ENCODE assay signal across 8 cellular contexts in the genomic region with DNA sequence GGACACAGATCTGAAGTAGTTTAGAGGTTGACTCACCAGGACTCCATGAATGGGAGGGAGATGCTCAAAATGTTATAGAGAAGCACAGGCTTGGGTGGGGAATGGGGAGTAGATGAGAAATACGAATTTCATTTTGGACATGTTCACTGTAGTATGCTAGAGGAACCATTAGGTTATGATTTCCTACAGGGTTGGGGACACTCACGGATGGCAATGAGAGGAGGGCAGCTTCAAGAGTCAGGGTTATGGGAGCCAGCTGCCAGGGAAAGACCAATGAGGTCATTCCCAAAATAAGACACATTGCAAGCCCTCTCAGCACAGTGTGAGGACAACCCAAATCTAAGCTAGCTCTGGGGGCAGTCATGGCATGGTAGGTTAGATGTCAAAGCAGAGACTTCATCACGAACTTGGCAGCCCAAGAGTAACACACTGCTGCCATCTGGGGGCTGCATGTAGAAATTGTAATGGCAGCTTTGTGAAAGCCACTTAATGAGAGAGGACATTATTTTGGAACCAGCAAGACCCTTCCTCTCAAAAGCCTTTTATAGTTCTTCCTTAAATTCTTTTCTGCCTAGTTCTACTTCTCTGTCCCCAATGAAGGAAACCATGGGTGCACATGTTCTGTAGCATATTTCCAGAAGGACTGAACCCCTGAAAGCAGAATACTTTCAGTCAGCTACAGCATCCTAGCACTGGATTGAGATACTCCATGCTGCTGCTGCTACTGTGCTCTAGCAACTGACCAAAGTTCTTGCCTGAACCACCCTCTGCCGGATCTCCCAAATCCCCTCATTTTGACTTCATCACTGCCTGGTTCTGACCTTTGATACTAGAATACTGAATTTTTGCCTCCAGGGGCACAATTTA. TPM values are rescaled to one million over a fixed set of nuclear protein-coding genes. Genes with fewer than 3 reads are reported as not detected.
DNase-seq lines count a peak whose midpoint lies in the region; ATAC-seq and TF ChIP-seq lines count a peak whose summit lies in the region.

No MANE protein-coding gene starts in this region.

- BruUV-seq in HCT116 (replicated peaks; lab: Mats Ljungman, UMichigan): no TSS peak

- H3K4me1 ChIP-seq in HCT116 (ENCODE audit: control insufficient read depth in 1 of 2, insufficient read depth in 2 of 2, low read length in 2 of 2) (no peaks in the 10 kb centered on the region), gastroesophageal sphincter (peaks cover 0 to 12% (median 0%) of the 10 kb centered on the region in 3 donors)

- CTCF ChIA-PET in HCT116 (lab: Charles Lee): interaction anchor here (0.8 to 2.6 kb wide), 7 partner anchors 43 to 205 kb away, joined by 3 to 28 read pairs (median 4); no protein-coding TSS in a partner anchor

- peaks cover 21% of the 10 kb centered on the region for H3K9me3 Mint-ChIP-seq in progenitor cell of endocrine pancreas (ENCODE audit: low read depth)

- TF ChIP-seq CTCF in HCT116 (IDR thresholded peaks at IDR 0.05 in 2 of 3, conservative IDR thresholded peaks at IDR 0.05 in 1 of 3; ENCODE audit: borderline replicate concordance in 1 of 3, insufficient read depth in 1 of 3, low read depth in 2 of 3, low read length in 2 of 3): peak; percentile 54 to 73 (median 57)
- TF ChIP-seq CTCF in gastroesophageal sphincter (IDR thresholded peaks at IDR 0.05): peak; percentile 38 to 75 (median 58)
- peak; percentile 69 for TF ChIP-seq CTCF in progenitor cell of endocrine pancreas (IDR thresholded peaks at IDR 0.05; ENCODE audit: unreplicated experiment)

- no peak for TF ChIP-seq POLR2A in HCT116 (IDR thresholded peaks at IDR 0.05; ENCODE audit: borderline replicate concordance, extremely low read depth, insufficient read depth, insufficient read length)
- TF ChIP-seq POLR2A in gastroesophageal sphincter (IDR thresholded peaks at IDR 0.05): no peak

- no peak overlapping the region for H3K4me3 ChIP-seq in HCT116 (replicated peaks in 1 of 2; ENCODE audit: low read depth in 1 of 2, low read length in 2 of 2)
- H3K4me3 ChIP-seq in gastroesophageal sphincter: no peak overlapping the region

- no peak overlapping the region for H3K9ac ChIP-seq in HCT116 (ENCODE audit: low read length)

- no peak for TF ChIP-seq EP300 in gastroesophageal sphincter (IDR thresholded peaks at IDR 0.05)

- peak; percentile 18 for DNase-seq in Caki2 (ENCODE audit: low read depth)
- peak; percentile 15 for DNase-seq in HCT116 (ENCODE audit: low read depth, low spot score)
- peak; percentile 53 to 71 for DNase-seq in NCI-H526 (lab: John Stamatoyannopoulos, UW)
- DNase-seq in activated CD8-positive, alpha-beta memory T cell treated with anti-CD3 and anti-CD28 coated beads, Interleukin-2, amount 50 U/mL, for 48 hours: peak; percentile 51
- DNase-seq in progenitor cell of endocrine pancreas (ENCODE audit: low spot score, unreplicated experiment): no peak
- no peak for DNase-seq in central memory CD4-positive, alpha-beta T cell

- RAD21 ChIA-PET in HCT116 (lab: Charles Lee; ENCODE audit: low non-redundant PET in 1 of 2, low total read pairs in 2 of 2, uncharacterized antibody in 2 of 2, unreplicated experiment in 2 of 2): interaction anchor here (0.6 to 1.3 kb wide), 5 partner anchors 163 to 312 kb away, joined by 3 to 7 read pairs (median 3); a partner anchor contains a TSS

- ATAC-seq in HCT116 (peak; percentile 72), gastroesophageal sphincter (peak; percentile 65), GM19395 (IDR thresholded peaks at IDR 0.05; ENCODE audit: unreplicated experiment) (no peak)

- H3K4me1 Mint-ChIP-seq in progenitor cell of endocrine pancreas (ENCODE audit: low read depth): no peaks in the 10 kb centered on the region

- H4K20me1 ChIP-seq in HCT116 (ENCODE audit: insufficient read depth): no peaks in the 10 kb centered on the region

- H3K27me3 ChIP-seq in HCT116 (ENCODE audit: insufficient read depth, low read length): no peaks in the 10 kb centered on the region
- no peaks in the 10 kb centered on the region for H3K27me3 ChIP-seq in gastroesophageal sphincter

- no peak overlapping the region for H3K4me2 ChIP-seq in HCT116 (ENCODE audit: low read length)

- peaks cover 1% of the 10 kb centered on the region for H3K36me3 Mint-ChIP-seq in progenitor cell of endocrine pancreas (ENCODE audit: insufficient read depth)

- in situ Hi-C loops in Caki2 (cut with HindIII; ENCODE audit: low pct_unique_long_range_greater_than_20kb, low sequenced_read_pairs): no loop called here

- no peak overlapping the region for H3K27ac ChIP-seq in HCT116 (ENCODE audit: low read depth, low read length)
- H3K27ac ChIP-seq in gastroesophageal sphincter: no peak overlapping the region

- POLR2A ChIA-PET in HCT116 (lab: Charles Lee): no interaction called here

- no peaks in the 10 kb centered on the region for H3K9me2 ChIP-seq in HCT116 (ENCODE audit: insufficient read depth)

- H3K27ac Mint-ChIP-seq in progenitor cell of endocrine pancreas: no peak overlapping the region

- H3K36me3 ChIP-seq in HCT116 (ENCODE audit: control insufficient read depth in 1 of 2, insufficient read depth in 2 of 2, low read length in 2 of 2) (no peaks in the 10 kb centered on the region), gastroesophageal sphincter (no peaks in the 10 kb centered on the region)

- WGBS in gastroesophageal sphincter (ENCODE audit: low coverage in 1 of 2), 2 donors: 37 to 60% methylated on average over 1 to 4 of the region's 4 CpGs

- peak overlapping the region; percentile 45 for H2AFZ ChIP-seq in HCT116 (ENCODE audit: low read depth, low read length, poor library complexity, severe bottlenecking)

- intact Hi-C loops in HCT116 (cut with micrococcal nuclease): loop anchor here (1.0 to 10.0 kb wide), 4 partner anchors 163 to 353 kb away; no protein-coding TSS in a partner anchor

- TF ChIP-seq RAD21 in HCT116 (IDR thresholded peaks at IDR 0.05; ENCODE audit: low read depth): peak; percentile 85

- no peaks in the 10 kb centered on the region for H3K27me3 Mint-ChIP-seq in progenitor cell of endocrine pancreas

- H3K4me3 Mint-ChIP-seq in progenitor cell of endocrine pancreas (ENCODE audit: low read depth): no peak overlapping the region

- H3K9me3 ChIP-seq in HCT116 (ENCODE audit: control insufficient read depth in 1 of 2, insufficient read depth in 1 of 2, low read depth in 1 of 2, low read length in 2 of 2) (no peaks in the 10 kb centered on the region), gastroesophageal sphincter (no peaks in the 10 kb centered on the region)

- H3K79me2 ChIP-seq in HCT116 (ENCODE audit: insufficient read depth, low read length): no peaks in the 10 kb centered on the region

TF ChIP-seq in HCT116, 20 proteins besides CTCF, POLR2A, EP300 and RAD21:
- TF ChIP-seq, protein P1, sequence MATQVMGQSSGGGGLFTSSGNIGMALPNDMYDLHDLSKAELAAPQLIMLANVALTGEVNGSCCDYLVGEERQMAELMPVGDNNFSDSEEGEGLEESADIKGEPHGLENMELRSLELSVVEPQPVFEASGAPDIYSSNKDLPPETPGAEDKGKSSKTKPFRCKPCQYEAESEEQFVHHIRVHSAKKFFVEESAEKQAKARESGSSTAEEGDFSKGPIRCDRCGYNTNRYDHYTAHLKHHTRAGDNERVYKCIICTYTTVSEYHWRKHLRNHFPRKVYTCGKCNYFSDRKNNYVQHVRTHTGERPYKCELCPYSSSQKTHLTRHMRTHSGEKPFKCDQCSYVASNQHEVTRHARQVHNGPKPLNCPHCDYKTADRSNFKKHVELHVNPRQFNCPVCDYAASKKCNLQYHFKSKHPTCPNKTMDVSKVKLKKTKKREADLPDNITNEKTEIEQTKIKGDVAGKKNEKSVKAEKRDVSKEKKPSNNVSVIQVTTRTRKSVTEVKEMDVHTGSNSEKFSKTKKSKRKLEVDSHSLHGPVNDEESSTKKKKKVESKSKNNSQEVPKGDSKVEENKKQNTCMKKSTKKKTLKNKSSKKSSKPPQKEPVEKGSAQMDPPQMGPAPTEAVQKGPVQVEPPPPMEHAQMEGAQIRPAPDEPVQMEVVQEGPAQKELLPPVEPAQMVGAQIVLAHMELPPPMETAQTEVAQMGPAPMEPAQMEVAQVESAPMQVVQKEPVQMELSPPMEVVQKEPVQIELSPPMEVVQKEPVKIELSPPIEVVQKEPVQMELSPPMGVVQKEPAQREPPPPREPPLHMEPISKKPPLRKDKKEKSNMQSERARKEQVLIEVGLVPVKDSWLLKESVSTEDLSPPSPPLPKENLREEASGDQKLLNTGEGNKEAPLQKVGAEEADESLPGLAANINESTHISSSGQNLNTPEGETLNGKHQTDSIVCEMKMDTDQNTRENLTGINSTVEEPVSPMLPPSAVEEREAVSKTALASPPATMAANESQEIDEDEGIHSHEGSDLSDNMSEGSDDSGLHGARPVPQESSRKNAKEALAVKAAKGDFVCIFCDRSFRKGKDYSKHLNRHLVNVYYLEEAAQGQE (IDR thresholded peaks at IDR 0.05; ENCODE audit: low read depth): no peak
- TF ChIP-seq YY1 (IDR thresholded peaks at IDR 0.05; ENCODE audit: extremely low read depth, insufficient replicate concordance, low read depth, low read length): peak; percentile 24

RNA-seq across cellular contexts. Expression of a gene that starts 16.2 kb away (rescaled TPM):
- total RNA-seq in Caki2 (2014; rRNA removed; shearing (Covaris generic); ENCODE audit: low replicate concordance): not detected in 2 replicates
- total RNA-seq in HCT116 (2021; ENCODE audit: unreplicated experiment) (0.89 TPM), gastroesophageal sphincter (1 to 10 TPM in 1 of 4 donors, under 1 TPM in 3; 0.31 to 3.5 (median 0.84) TPM), progenitor cell of endocrine pancreas (2.3 and 3.2 TPM in 2 replicates)
- polyA plus RNA-seq in HCT116 (2012): 0.22 and 0.30 TPM in 2 replicates

Comparison
In these comparisons a context has a peak if more than half of its experiments do, and no peak if none do; other contexts are left out.
1. DNase-seq: peak in Caki2 (single experiment), HCT116 (single experiment), NCI-H526 (2 of 2) and activated CD8-positive, alpha-beta memory T cell treated with anti-CD3 and anti-CD28 coated beads, Interleukin-2, amount 50 U/mL, for 48 hours (single experiment); none in progenitor cell of endocrine pancreas (single experiment) and central memory CD4-positive, alpha-beta T cell (single experiment).
2. Peak in every context shown above with its lines, with median percentiles within 50 percentile points of each other: CTCF ChIP-seq.